In genomic region chr3:195194559-195195161, GRCh38 we compare ENCODE assay signal across 1 cellular context.
TF ChIP-seq lines count a peak whose summit lies in the region.

No MANE protein-coding gene starts in this region.

TF ChIP-seq in HepG2, 621 proteins besides CTCF, POLR2A, EP300 and RAD21 (continued from another document):
- TF ChIP-seq, protein P1, sequence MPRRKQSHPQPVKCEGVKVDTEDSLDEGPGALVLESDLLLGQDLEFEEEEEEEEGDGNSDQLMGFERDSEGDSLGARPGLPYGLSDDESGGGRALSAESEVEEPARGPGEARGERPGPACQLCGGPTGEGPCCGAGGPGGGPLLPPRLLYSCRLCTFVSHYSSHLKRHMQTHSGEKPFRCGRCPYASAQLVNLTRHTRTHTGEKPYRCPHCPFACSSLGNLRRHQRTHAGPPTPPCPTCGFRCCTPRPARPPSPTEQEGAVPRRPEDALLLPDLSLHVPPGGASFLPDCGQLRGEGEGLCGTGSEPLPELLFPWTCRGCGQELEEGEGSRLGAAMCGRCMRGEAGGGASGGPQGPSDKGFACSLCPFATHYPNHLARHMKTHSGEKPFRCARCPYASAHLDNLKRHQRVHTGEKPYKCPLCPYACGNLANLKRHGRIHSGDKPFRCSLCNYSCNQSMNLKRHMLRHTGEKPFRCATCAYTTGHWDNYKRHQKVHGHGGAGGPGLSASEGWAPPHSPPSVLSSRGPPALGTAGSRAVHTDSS (CRISPR knock-in tag; conservative IDR thresholded peaks at IDR 0.05): no peak
- no peak for TF ChIP-seq E2F2 (CRISPR knock-in tag; IDR thresholded peaks at IDR 0.05; ENCODE audit: borderline replicate concordance)
- TF ChIP-seq SKI (IDR thresholded peaks at IDR 0.05; ENCODE audit: partially characterized antibody): no peak
- no peak for TF ChIP-seq HIC2 (CRISPR knock-in tag; IDR thresholded peaks at IDR 0.05; ENCODE audit: low read depth)
- no peak for TF ChIP-seq ZFP62 (CRISPR knock-in tag; IDR thresholded peaks at IDR 0.05)
- no peak for TF ChIP-seq ZNF639 (CRISPR knock-in tag; conservative IDR thresholded peaks at IDR 0.05)
- TF ChIP-seq MAFG (CRISPR knock-in tag; IDR thresholded peaks at IDR 0.05): no peak
- TF ChIP-seq, protein P2, sequence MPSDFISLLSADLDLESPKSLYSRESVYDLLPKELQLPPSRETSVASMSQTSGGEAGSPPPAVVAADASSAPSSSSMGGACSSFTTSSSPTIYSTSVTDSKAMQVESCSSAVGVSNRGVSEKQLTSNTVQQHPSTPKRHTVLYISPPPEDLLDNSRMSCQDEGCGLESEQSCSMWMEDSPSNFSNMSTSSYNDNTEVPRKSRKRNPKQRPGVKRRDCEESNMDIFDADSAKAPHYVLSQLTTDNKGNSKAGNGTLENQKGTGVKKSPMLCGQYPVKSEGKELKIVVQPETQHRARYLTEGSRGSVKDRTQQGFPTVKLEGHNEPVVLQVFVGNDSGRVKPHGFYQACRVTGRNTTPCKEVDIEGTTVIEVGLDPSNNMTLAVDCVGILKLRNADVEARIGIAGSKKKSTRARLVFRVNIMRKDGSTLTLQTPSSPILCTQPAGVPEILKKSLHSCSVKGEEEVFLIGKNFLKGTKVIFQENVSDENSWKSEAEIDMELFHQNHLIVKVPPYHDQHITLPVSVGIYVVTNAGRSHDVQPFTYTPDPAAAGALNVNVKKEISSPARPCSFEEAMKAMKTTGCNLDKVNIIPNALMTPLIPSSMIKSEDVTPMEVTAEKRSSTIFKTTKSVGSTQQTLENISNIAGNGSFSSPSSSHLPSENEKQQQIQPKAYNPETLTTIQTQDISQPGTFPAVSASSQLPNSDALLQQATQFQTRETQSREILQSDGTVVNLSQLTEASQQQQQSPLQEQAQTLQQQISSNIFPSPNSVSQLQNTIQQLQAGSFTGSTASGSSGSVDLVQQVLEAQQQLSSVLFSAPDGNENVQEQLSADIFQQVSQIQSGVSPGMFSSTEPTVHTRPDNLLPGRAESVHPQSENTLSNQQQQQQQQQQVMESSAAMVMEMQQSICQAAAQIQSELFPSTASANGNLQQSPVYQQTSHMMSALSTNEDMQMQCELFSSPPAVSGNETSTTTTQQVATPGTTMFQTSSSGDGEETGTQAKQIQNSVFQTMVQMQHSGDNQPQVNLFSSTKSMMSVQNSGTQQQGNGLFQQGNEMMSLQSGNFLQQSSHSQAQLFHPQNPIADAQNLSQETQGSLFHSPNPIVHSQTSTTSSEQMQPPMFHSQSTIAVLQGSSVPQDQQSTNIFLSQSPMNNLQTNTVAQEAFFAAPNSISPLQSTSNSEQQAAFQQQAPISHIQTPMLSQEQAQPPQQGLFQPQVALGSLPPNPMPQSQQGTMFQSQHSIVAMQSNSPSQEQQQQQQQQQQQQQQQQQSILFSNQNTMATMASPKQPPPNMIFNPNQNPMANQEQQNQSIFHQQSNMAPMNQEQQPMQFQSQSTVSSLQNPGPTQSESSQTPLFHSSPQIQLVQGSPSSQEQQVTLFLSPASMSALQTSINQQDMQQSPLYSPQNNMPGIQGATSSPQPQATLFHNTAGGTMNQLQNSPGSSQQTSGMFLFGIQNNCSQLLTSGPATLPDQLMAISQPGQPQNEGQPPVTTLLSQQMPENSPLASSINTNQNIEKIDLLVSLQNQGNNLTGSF (CRISPR knock-in tag; IDR thresholded peaks at IDR 0.05): no peak
- TF ChIP-seq ZNF3 (CRISPR knock-in tag; IDR thresholded peaks at IDR 0.05): no peak
- TF ChIP-seq RARA (CRISPR knock-in tag; IDR thresholded peaks at IDR 0.05): no peak
TF ChIP-seq in HepG2: peak in this region for 0.
